20 cellular contexts compared by ENCODE assay signal in genomic region chr10:109770000-109770399, GRCh38.
"Had no signal": no experiment of that assay in that cellular context is flagged by ENCODE, and none has a peak within 500 bp of the region (broad histone marks: within the 10 kb centered on the region; RNA-seq: fewer than 3 reads in every experiment).

No MANE protein-coding gene starts in this region.

- H3K27ac ChIP-seq: HL-60 had no signal

- H3K27me3 Mint-ChIP-seq: T-cell had no signal

- H3K9me2 ChIP-seq: SK-N-SH had no signal

- H3K4me1 Mint-ChIP-seq: T-cell had no signal

- H3K4me3 Mint-ChIP-seq: T-cell had no signal

- H3K27ac Mint-ChIP-seq: T-cell had no signal

- H3K9me3 ChIP-seq: SK-N-SH had no signal

- H3K9me3 Mint-ChIP-seq: T-cell had no signal

- H3K4me2 ChIP-seq: SK-N-SH had no signal

- DNase-seq: KBM-7, MM.1S, NCI-H1092 treated with DMSO at 0.1 percent for 48 hours, NCI-H1436, NCI-H187, NCI-H2029, NCI-H2081 treated with DMSO at 0.1 percent for 48 hours, NCI-H2171, NCI-H226, NCI-H446, NCI-H510A, NCI-H524 treated with DMSO at 0.1 percent for 48 hours, NCI-H69, NCI-H774, RPMI8226, SHP77, SK-N-SH, SW 1271, T-cell had no signal

- ATAC-seq: T-cell had no signal

- H3K36me3 Mint-ChIP-seq: T-cell had no signal
